In the genomic region with DNA sequence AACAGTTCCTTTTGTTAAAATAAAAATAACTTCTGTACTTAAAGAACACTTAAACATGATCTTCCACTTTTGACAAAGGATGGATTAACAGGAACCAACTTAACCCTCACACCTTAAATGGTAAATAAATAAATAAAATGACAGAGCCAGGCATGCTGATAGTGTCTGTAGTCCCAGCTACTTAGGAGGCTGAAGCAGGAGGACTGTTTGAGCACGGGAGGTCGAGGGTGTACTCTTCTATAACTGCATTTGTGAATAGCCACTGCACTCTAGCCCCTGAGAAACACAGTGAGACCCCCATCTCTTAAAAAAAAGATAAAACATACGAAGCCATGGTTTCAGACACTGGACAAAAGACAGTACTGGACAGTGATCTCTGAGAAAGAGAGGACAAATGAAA, we compare ENCODE assay signal across 1 cellular context.
TF ChIP-seq lines count a peak whose summit lies in the region.

No MANE protein-coding gene starts in this region.

TF ChIP-seq in IMR-90, 13 proteins besides CTCF, POLR2A, EP300 and RAD21:
- TF ChIP-seq MXI1 (IDR thresholded peaks at IDR 0.05; ENCODE audit: borderline replicate concordance, low read depth, low read length) (no peak), RCOR1 (IDR thresholded peaks at IDR 0.05; ENCODE audit: insufficient replicate concordance, low read length) (no peak), MAFK (IDR thresholded peaks at IDR 0.05; ENCODE audit: low read depth, low read length) (no peak), ELK1 (IDR thresholded peaks at IDR 0.05; ENCODE audit: borderline replicate concordance, low read depth, low read length) (no peak), RFX5 (IDR thresholded peaks at IDR 0.05; ENCODE audit: low read depth, low read length) (no peak), FOS (IDR thresholded peaks at IDR 0.05; ENCODE audit: low read depth, low read length) (no peak), NFE2L2 (IDR thresholded peaks at IDR 0.05; ENCODE audit: low read depth, low read length) (no peak), SMC3 (IDR thresholded peaks at IDR 0.05; ENCODE audit: low read depth, low read length) (no peak), BHLHE40 (IDR thresholded peaks at IDR 0.05; ENCODE audit: low read depth, low read length) (no peak), CEBPB (IDR thresholded peaks at IDR 0.05; ENCODE audit: low read depth, low read length) (no peak), MAZ (IDR thresholded peaks at IDR 0.05; ENCODE audit: borderline replicate concordance, low read depth, low read length) (no peak)
- TF ChIP-seq, protein P1, sequence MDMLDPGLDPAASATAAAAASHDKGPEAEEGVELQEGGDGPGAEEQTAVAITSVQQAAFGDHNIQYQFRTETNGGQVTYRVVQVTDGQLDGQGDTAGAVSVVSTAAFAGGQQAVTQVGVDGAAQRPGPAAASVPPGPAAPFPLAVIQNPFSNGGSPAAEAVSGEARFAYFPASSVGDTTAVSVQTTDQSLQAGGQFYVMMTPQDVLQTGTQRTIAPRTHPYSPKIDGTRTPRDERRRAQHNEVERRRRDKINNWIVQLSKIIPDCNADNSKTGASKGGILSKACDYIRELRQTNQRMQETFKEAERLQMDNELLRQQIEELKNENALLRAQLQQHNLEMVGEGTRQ (IDR thresholded peaks at IDR 0.05; ENCODE audit: low read depth, low read length), result no peak
